ENCODE assay signal across 21 cellular contexts in the genomic region with DNA sequence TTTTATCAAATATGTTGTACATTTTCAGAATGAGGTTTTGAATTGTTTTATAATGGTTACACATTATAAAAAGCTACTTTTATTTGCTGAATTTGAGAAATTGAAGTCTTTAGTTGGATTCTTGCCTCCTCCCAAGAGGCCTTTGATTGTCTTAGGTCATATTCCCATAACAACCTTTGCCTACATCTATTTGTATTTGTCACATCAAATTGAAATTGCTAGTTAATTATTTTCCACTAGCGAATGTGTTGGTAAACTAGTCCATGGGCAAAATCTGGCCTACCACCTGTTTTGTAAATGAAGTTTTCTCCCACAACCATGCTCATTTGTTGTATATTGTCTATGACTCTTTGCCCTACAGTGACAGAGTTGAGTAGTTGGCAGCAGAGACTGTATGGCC.
DNase-seq lines count a peak whose midpoint lies in the region; ATAC-seq, FAIRE-seq and TF ChIP-seq lines count a peak whose summit lies in the region.
"Had no signal": no experiment of that assay in that cellular context is flagged by ENCODE, and none has a peak within 500 bp of the region (broad histone marks: within the 10 kb centered on the region; RNA-seq: fewer than 3 reads in every experiment).

No MANE protein-coding gene starts in this region.

- 33% methylated on average over 1 of the region's 1 CpG for WGBS in right lobe of liver (ENCODE audit: insufficient coverage, low coverage, low lambda C conversion rate, missing lambda C conversion rate)
- WGBS in HepG2 (ENCODE audit: low lambda C conversion rate): 91% methylated on average over 1 of the region's 1 CpG

- intact Hi-C loops in right lobe of liver (cut with DNase I): no loop called here
- intact Hi-C loops in HepG2 (cut with micrococcal nuclease; ENCODE audit: unreplicated experiment): no loop called here

- H3K4me1 ChIP-seq in right lobe of liver (no peaks in the 10 kb centered on the region), HepG2 (ENCODE audit: insufficient read depth, low read length) (no peaks in the 10 kb centered on the region)
- H3K4me1 ChIP-seq: A549; BLaER1 treated with 17β-estradiol and CSF1 and Interleukin-3, amounts not matched to agents 10 nM and 100 nM; Caco-2 had no signal

- POLR2A ChIA-PET in HepG2 (lab: Yijun Ruan, JAX): no interaction called here

- BruUV-seq in HepG2 (replicated peaks; lab: Mats Ljungman, UMichigan): no TSS peak

- in situ Hi-C loops in HepG2 (cut with HindIII; ENCODE audit: extremely low pct_ligation_motif_present, low pct_unique_long_range_greater_than_20kb): no loop called here

- H3K27me3 ChIP-seq in right lobe of liver (no peaks in the 10 kb centered on the region), HepG2 (ENCODE audit: control insufficient read depth in 1 of 2, insufficient read depth in 2 of 2, low read length in 2 of 2) (no peaks in the 10 kb centered on the region; a peak in 1 of 5 replicates)
- H3K27me3 ChIP-seq: BLaER1 treated with 17β-estradiol and CSF1 and Interleukin-3, amounts not matched to agents 10 nM and 100 nM had no signal

- peaks cover 6% of the 10 kb centered on the region for H3K36me3 Mint-ChIP-seq in T-helper 17 cell (ENCODE audit: low read depth)

- H3K9ac ChIP-seq in HepG2 (ENCODE audit: insufficient read depth, low read depth, low read length): no peak overlapping the region
- H3K9ac ChIP-seq: BLaER1 treated with 17β-estradiol and CSF1 and Interleukin-3, amounts not matched to agents 10 nM and 100 nM had no signal

- TF ChIP-seq EP300 in HepG2 (IDR thresholded peaks at IDR 0.05; ENCODE audit: low read depth in 2 of 2, low read length in 2 of 2) (no peak), HepG2 (CRISPR knock-in tag; IDR thresholded peaks at IDR 0.05; ENCODE audit: borderline replicate concordance) (no peak)

- peak overlapping the region; percentile 73 for H3K27ac Mint-ChIP-seq in T-helper 17 cell
- H3K27ac Mint-ChIP-seq: B cell; CD4-positive, alpha-beta T cell; CD8-positive, alpha-beta T cell had no signal

- H2AFZ ChIP-seq in HepG2 (ENCODE audit: low read length): no peak overlapping the region

- TF ChIP-seq CTCF in right lobe of liver (IDR thresholded peaks at IDR 0.05) (no peak), HepG2 (CRISPR knock-in tag; IDR thresholded peaks at IDR 0.05) (no peak)

- H3K27ac ChIP-seq in right lobe of liver: no peak overlapping the region
- no peak overlapping the region for H3K27ac ChIP-seq in HepG2 (ENCODE audit: extremely low read length, insufficient read depth, low read length)
- H3K27ac ChIP-seq: A549; BLaER1 treated with 17β-estradiol and CSF1 and Interleukin-3, amounts not matched to agents 10 nM and 100 nM; C4-2B had no signal

- no peaks in the 10 kb centered on the region for H3K27me3 Mint-ChIP-seq in T-helper 17 cell
- H3K27me3 Mint-ChIP-seq: B cell; CD4-positive, alpha-beta T cell had no signal

- no peak for FAIRE-seq in HepG2 (lab: Jason Lieb, UNC)
- FAIRE-seq: A549, D721Med, GM12891, GM19239 had no signal

- H3K4me2 ChIP-seq in HepG2 (ENCODE audit: low read depth, low read length): no peak overlapping the region
- H3K4me2 ChIP-seq: A549; BLaER1 treated with 17β-estradiol and CSF1 and Interleukin-3, amounts not matched to agents 10 nM and 100 nM had no signal

- H3K36me3 ChIP-seq in right lobe of liver (no peaks in the 10 kb centered on the region), HepG2 (replicated peaks in 1 of 2; ENCODE audit: control insufficient read depth in 1 of 2, insufficient read depth in 2 of 2, low read length in 2 of 2) (peaks cover 6 to 24% of the 10 kb centered on the region in 2 experiments)

- H3K4me3 ChIP-seq in right lobe of liver (no peak overlapping the region), HepG2 (replicated peaks in 1 of 3; ENCODE audit: insufficient read depth in 1 of 3, low read depth in 2 of 3, low read length in 3 of 3) (no peak overlapping the region)
- H3K4me3 ChIP-seq: A549; BLaER1 treated with 17β-estradiol and CSF1 and Interleukin-3, amounts not matched to agents 10 nM and 100 nM had no signal

- no peak overlapping the region for H3K4me3 Mint-ChIP-seq in T-helper 17 cell
- H3K4me3 Mint-ChIP-seq: B cell; CD4-positive, alpha-beta T cell; CD8-positive, alpha-beta T cell had no signal

- no peak for TF ChIP-seq RAD21 in HepG2 (CRISPR knock-in tag; IDR thresholded peaks at IDR 0.05)

- DNase-seq in right lobe of liver: no peak
- no peak for DNase-seq in HepG2 (ENCODE audit: low spot score)
- DNase-seq in T-helper 17 cell: no peak
- DNase-seq in left lobe of liver (ENCODE audit: low spot score): no peak
- no peak for DNase-seq in hippocampal formation (lab: John Stamatoyannopoulos, UW)
- no peak for DNase-seq in NCI-H446 treated with DMSO at 0.1 percent for 48 hours (lab: John Stamatoyannopoulos, UW)
- DNase-seq: 8988T; AML-193; Caco-2; Calu3; CD4-positive, alpha-beta T cell; CD8-positive, alpha-beta T cell; DMS79 treated with DMSO at 0.1 percent for 48 hours; GF-D8 had no signal

- CTCF ChIA-PET in HepG2 (lab: Yijun Ruan, JAX; ENCODE audit: low intra/inter-chr PET ratio, low total read pairs): no interaction called here

- peak in 3 of 4 donors; percentile 38 to 77 (median 56) for ATAC-seq in right lobe of liver
- no peak for ATAC-seq in HepG2
- no peak for ATAC-seq in T-helper 17 cell
- peak; percentile 66 for ATAC-seq in left lobe of liver
- ATAC-seq: A549; CD8-positive, alpha-beta T cell had no signal

- no peaks in the 10 kb centered on the region for H3K9me3 ChIP-seq in right lobe of liver
- no peaks in the 10 kb centered on the region for H3K9me3 ChIP-seq in HepG2 (ENCODE audit: low read length)
- no peaks in the 10 kb centered on the region for H3K9me3 ChIP-seq in T-helper 17 cell (ENCODE audit: control insufficient read depth, low read length, poor library complexity, severe bottlenecking)
- H3K9me3 ChIP-seq: A549 had no signal

- no peaks in the 10 kb centered on the region for H3K79me2 ChIP-seq in HepG2 (ENCODE audit: insufficient read depth, low read length)

- H4K20me1 ChIP-seq in HepG2 (ENCODE audit: insufficient read depth, low read length): no peaks in the 10 kb centered on the region
- H4K20me1 ChIP-seq: BLaER1 treated with 17β-estradiol and CSF1 and Interleukin-3, amounts not matched to agents 10 nM and 100 nM had no signal

- TF ChIP-seq POLR2A in right lobe of liver (IDR thresholded peaks at IDR 0.05): no peak
- no peak for TF ChIP-seq POLR2A in HepG2 (IDR thresholded peaks at IDR 0.05; ENCODE audit: insufficient read depth in 1 of 2, low read depth in 2 of 2, low read length in 2 of 2)

- H3K4me1 Mint-ChIP-seq in T-helper 17 cell: peaks cover 3% of the 10 kb centered on the region
- H3K4me1 Mint-ChIP-seq: B cell had no signal

TF ChIP-seq in HepG2, 621 proteins besides CTCF, POLR2A, EP300 and RAD21:
- TF ChIP-seq, protein P1, sequence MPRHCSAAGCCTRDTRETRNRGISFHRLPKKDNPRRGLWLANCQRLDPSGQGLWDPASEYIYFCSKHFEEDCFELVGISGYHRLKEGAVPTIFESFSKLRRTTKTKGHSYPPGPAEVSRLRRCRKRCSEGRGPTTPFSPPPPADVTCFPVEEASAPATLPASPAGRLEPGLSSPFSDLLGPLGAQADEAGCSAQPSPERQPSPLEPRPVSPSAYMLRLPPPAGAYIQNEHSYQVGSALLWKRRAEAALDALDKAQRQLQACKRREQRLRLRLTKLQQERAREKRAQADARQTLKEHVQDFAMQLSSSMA (CRISPR knock-in tag; IDR thresholded peaks at IDR 0.05): no peak
- TF ChIP-seq CBX1 (IDR thresholded peaks at IDR 0.05; ENCODE audit: low read depth) (no peak), NFYC (CRISPR knock-in tag; IDR thresholded peaks at IDR 0.05) (no peak), NFE2 (CRISPR knock-in tag; IDR thresholded peaks at IDR 0.05) (no peak), PAWR (CRISPR knock-in tag; IDR thresholded peaks at IDR 0.05; ENCODE audit: borderline replicate concordance) (no peak), SOX5 (CRISPR knock-in tag; IDR thresholded peaks at IDR 0.05; ENCODE audit: borderline replicate concordance) (no peak), CEBPB (IDR thresholded peaks at IDR 0.05; ENCODE audit: borderline replicate concordance, low read depth, low read length) (no peak), PAF1 (CRISPR knock-in tag; IDR thresholded peaks at IDR 0.05) (no peak), GZF1 (CRISPR knock-in tag; IDR thresholded peaks at IDR 0.05) (no peak), ZNF501 (CRISPR knock-in tag; IDR thresholded peaks at IDR 0.05) (no peak), ZBTB1 (CRISPR knock-in tag; IDR thresholded peaks at IDR 0.05; ENCODE audit: borderline replicate concordance) (no peak)
- TF ChIP-seq, protein P2, sequence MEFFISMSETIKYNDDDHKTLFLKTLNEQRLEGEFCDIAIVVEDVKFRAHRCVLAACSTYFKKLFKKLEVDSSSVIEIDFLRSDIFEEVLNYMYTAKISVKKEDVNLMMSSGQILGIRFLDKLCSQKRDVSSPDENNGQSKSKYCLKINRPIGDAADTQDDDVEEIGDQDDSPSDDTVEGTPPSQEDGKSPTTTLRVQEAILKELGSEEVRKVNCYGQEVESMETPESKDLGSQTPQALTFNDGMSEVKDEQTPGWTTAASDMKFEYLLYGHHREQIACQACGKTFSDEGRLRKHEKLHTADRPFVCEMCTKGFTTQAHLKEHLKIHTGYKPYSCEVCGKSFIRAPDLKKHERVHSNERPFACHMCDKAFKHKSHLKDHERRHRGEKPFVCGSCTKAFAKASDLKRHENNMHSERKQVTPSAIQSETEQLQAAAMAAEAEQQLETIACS (CRISPR knock-in tag; IDR thresholded peaks at IDR 0.05): no peak

Comparison
In these comparisons a context has a peak if more than half of its experiments do, and no peak if none do; other contexts are left out.
1. ATAC-seq: peak in right lobe of liver (3 of 4) and left lobe of liver (single experiment); none in HepG2 (single experiment) and T-helper 17 cell (single experiment).